ENCODE assay signal across 17 cellular contexts in the genomic region with DNA sequence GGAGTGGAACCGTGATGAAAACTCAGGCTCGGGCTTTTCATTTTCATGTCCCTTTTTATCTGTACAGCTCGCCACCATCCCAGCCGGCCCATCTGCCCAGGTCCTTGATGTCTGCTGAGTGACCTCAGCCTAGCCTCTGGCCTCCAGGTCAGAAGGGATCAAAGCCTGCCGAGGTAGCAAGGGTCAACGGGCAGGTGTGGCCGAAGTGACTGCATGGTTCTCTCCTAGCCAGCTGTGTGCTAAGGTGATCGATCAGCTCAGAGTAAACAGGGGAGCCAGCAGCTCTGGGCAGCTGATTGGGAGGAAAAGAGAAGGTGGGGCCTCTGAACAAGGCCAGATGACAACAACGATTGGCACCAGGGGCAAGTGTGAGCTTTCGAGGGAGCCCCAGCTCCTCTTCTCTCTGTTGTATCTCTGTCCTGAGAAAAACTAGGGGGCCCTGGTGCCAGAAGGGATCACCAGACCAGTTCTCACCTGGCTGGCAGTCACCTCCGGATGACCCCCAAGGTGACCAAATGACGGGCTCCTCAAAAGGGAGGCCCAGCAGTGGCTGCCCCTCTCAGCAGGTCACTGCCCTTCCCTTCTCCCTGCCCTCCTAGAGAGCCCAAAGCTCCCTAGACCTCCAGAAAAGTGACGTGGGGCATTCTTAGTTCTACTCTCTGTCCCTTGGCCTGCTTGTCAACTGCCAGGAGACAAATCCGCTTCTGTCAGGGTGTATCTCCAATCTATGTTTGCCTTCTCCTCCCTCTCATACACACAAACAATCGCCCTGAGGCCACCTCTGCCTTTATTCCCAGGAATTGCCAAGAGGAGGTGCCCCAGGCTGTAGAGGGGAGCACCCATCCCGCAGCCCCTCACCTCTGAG. TPM values are rescaled to one million over a fixed set of nuclear protein-coding genes. Genes with fewer than 3 reads are reported as not detected.
DNase-seq lines count a peak whose midpoint lies in the region; TF ChIP-seq lines count a peak whose summit lies in the region.
"Had no signal": no experiment of that assay in that cellular context is flagged by ENCODE, and none has a peak within 500 bp of the region (broad histone marks: within the 10 kb centered on the region; RNA-seq: fewer than 3 reads in every experiment).

No MANE protein-coding gene starts in this region.

- no peak overlapping the region for H3K4me3 ChIP-seq in hepatocyte
- H3K4me3 ChIP-seq: Peyer's patch had no signal

- no peaks in the 10 kb centered on the region for H3K79me2 ChIP-seq in hepatocyte

- no peaks in the 10 kb centered on the region for H3K9me3 Mint-ChIP-seq in nephron progenitor cell
- H3K9me3 Mint-ChIP-seq: CD8-positive, alpha-beta memory T cell had no signal

- no peaks in the 10 kb centered on the region for H4K20me1 ChIP-seq in hepatocyte (ENCODE audit: insufficient read depth, poor library complexity, severe bottlenecking)

- H3K4me3 Mint-ChIP-seq in nephron progenitor cell: no peak overlapping the region
- H3K4me3 Mint-ChIP-seq: B cell; CD8-positive, alpha-beta memory T cell had no signal

- H3K4me2 ChIP-seq in hepatocyte: no peak overlapping the region

- H3K9me3 ChIP-seq in hepatocyte (ENCODE audit: low read depth): no peaks in the 10 kb centered on the region
- H3K9me3 ChIP-seq: Peyer's patch had no signal

- peaks cover 11% of the 10 kb centered on the region for H3K4me1 ChIP-seq in hepatocyte (ENCODE audit: insufficient read depth)

- DNase-seq in NCI-H146 treated with DMSO at 0.1 percent for 48 hours (lab: John Stamatoyannopoulos, UW; ENCODE audit: unreplicated experiment) (peak; percentile 79), hepatocyte (ENCODE audit: low spot score) (no peak), nephron progenitor cell (no peak), midbrain (lab: John Stamatoyannopoulos, UW) (no peak), NCI-H524 (lab: John Stamatoyannopoulos, UW) (no peak), NCI-H2081 treated with DMSO at 0.1 percent for 48 hours (lab: John Stamatoyannopoulos, UW) (no peak)
- no peak for DNase-seq in stimulated activated CD4-positive, alpha-beta T cell treated with anti-CD3 and anti-CD28 coated beads, Interleukin-4, amount 100 ng/mL, for 4 hours
- DNase-seq: CD8-positive, alpha-beta memory T cell; GF-D8; GOT3; IMR-90; Kasumi-1; NCI-H2029; NCI-H510A treated with DMSO at 0.1 percent for 48 hours; Peyer's patch; Right ventricle myocardium superior had no signal

- WGBS in hepatocyte (ENCODE audit: low lambda C conversion rate, missing lambda C conversion rate): 66% methylated on average over 16 of the region's 16 CpGs

- TF ChIP-seq CTCF in hepatocyte (IDR thresholded peaks at IDR 0.05; ENCODE audit: poor library complexity): no peak
- no peak for TF ChIP-seq CTCF in nephron progenitor cell (IDR thresholded peaks at IDR 0.05)

- H3K9me2 ChIP-seq in hepatocyte (replicated peaks; ENCODE audit: insufficient read depth): no peaks in the 10 kb centered on the region

- peak overlapping the region; percentile 19 for H3K27ac Mint-ChIP-seq in nephron progenitor cell
- H3K27ac Mint-ChIP-seq: B cell; CD8-positive, alpha-beta memory T cell had no signal

- no peak overlapping the region for H2AFZ ChIP-seq in hepatocyte

- no peaks in the 10 kb centered on the region for H3K27me3 ChIP-seq in hepatocyte
- H3K27me3 ChIP-seq: Peyer's patch had no signal

- H3K36me3 ChIP-seq in hepatocyte (replicated peaks; ENCODE audit: insufficient read depth, low read depth): no peaks in the 10 kb centered on the region
- H3K36me3 ChIP-seq: Peyer's patch had no signal

- H3K27me3 Mint-ChIP-seq in nephron progenitor cell (ENCODE audit: low read depth, poor library complexity): peaks cover 21% of the 10 kb centered on the region

- H3K4me1 Mint-ChIP-seq in nephron progenitor cell: peaks cover 71% of the 10 kb centered on the region

- H3K27ac ChIP-seq in hepatocyte: peak overlapping the region; percentile 22
- H3K27ac ChIP-seq: Peyer's patch had no signal

- no peaks in the 10 kb centered on the region for H3K36me3 Mint-ChIP-seq in nephron progenitor cell (ENCODE audit: low read depth)
- H3K36me3 Mint-ChIP-seq: CD8-positive, alpha-beta memory T cell had no signal

RNA-seq across cellular contexts. Expression of a gene that starts 3.4 kb away (rescaled TPM):
- total RNA-seq in hepatocyte: 7.9 and 10.3 TPM in 2 replicates
- polyA plus RNA-seq in hepatocyte: 3.9 and 6.1 TPM in 2 replicates
- total RNA-seq: B cell, IMR-90 had no signal
- polyA plus RNA-seq: CD8-positive, alpha-beta memory T cell; IMR-90 had no signal

RNA-seq across cellular contexts. Expression of a gene that starts 52.1 kb away (rescaled TPM):
- 1.9 and 3.8 TPM in 2 replicates for total RNA-seq in hepatocyte
- polyA plus RNA-seq in hepatocyte: 5.9 and 13.0 TPM in 2 replicates
- polyA plus RNA-seq: CD8-positive, alpha-beta memory T cell had no signal
